10 cellular contexts compared by ENCODE assay signal in genomic region chr7:55538538-55538937, GRCh38. TPM values are rescaled to one million over a fixed set of nuclear protein-coding genes. Genes with fewer than 3 reads are reported as not detected.
DNase-seq lines count a peak whose midpoint lies in the region; ATAC-seq and TF ChIP-seq lines count a peak whose summit lies in the region.
"Had no signal": no experiment of that assay in that cellular context is flagged by ENCODE, and none has a peak within 500 bp of the region (broad histone marks: within the 10 kb centered on the region; RNA-seq: fewer than 3 reads in every experiment).

No MANE protein-coding gene starts in this region.

- H3K27me3 ChIP-seq in foreskin keratinocyte = no peaks in the 10 kb centered on the region
- H3K27me3 ChIP-seq in thyroid gland = no peaks in the 10 kb centered on the region

- ATAC-seq in Right ventricle myocardium superior (ENCODE audit: poor library complexity) = peak; percentile 13
- no peak for ATAC-seq in left ventricle myocardium superior
- peak; percentile 74 for ATAC-seq in foreskin keratinocyte
- ATAC-seq: left cardiac atrium had no signal

- no peak overlapping the region for H3K4me3 ChIP-seq in thyroid gland (replicated peaks in 1 of 3)
- H3K4me3 ChIP-seq: coronary artery had no signal

- H3K36me3 ChIP-seq in thyroid gland = no peaks in the 10 kb centered on the region

- 88 to 92% methylated on average over 3 of the region's 3 CpGs for WGBS in thyroid gland, 2 donors

- intact Hi-C loops in Right ventricle myocardium superior (cut with DNase I) = no loop called here
- intact Hi-C loops in left ventricle myocardium superior (cut with micrococcal nuclease) = no loop called here
- intact Hi-C loops in thyroid gland (cut with DNase I) = no loop called here

- peaks cover 21% of the 10 kb centered on the region for H3K4me1 ChIP-seq in foreskin keratinocyte
- H3K4me1 ChIP-seq in thyroid gland = peaks cover 0 to 19% of the 10 kb centered on the region in 2 donors

- TF ChIP-seq CTCF in foreskin keratinocyte (conservative IDR thresholded peaks at IDR 0.05) (no peak), thyroid gland (IDR thresholded peaks at IDR 0.05) (no peak)

- no peak for TF ChIP-seq POLR2A in thyroid gland (IDR thresholded peaks at IDR 0.05)

- DNase-seq in Right ventricle myocardium superior (no peak), left ventricle myocardium superior (no peak), T1000 (lab: John Stamatoyannopoulos, UW) (peak; percentile 22), foreskin keratinocyte (peak; percentile 91 to 97), thyroid gland (no peak), HT-29 (ENCODE audit: low spot score) (no peak), NCI-H774 (lab: John Stamatoyannopoulos, UW) (no peak)
- DNase-seq in stimulated activated CD8-positive, alpha-beta memory T cell treated with anti-CD3 and anti-CD28 coated beads, Interleukin-4, amount 100 ng/mL, for 48 hours = no peak
- DNase-seq: left cardiac atrium had no signal

- H3K27ac ChIP-seq in foreskin keratinocyte (peak overlapping the region; percentile 95), thyroid gland (no peak overlapping the region)

- H3K9me3 ChIP-seq in thyroid gland = no peaks in the 10 kb centered on the region

RNA-seq across cellular contexts. Expression of gene VOPP1, which starts 33.8 kb away (rescaled TPM):
- 21.8 TPM for total RNA-seq in Right ventricle myocardium superior
- 23.4 TPM for total RNA-seq in left ventricle myocardium superior
- total RNA-seq in foreskin keratinocyte = 88.1 and 94.1 TPM in 2 replicates
- polyA plus RNA-seq in foreskin keratinocyte = 53.3 and 64.8 TPM in 2 replicates
- total RNA-seq in thyroid gland = 10 to 100 TPM; 42.6 to 58.0 (median 46.2) TPM
- 126 and 133 TPM in 2 replicates for total RNA-seq in HT-29 (2014; rRNA removed; shearing (Covaris generic))

Comparison
In these comparisons a context has a peak if more than half of its experiments do, and no peak if none do; other contexts are left out.
1. DNase-seq: peak in T1000 (single experiment) and foreskin keratinocyte (2 of 2); none in Right ventricle myocardium superior (single experiment), left ventricle myocardium superior (single experiment), stimulated activated CD8-positive, alpha-beta memory T cell treated with anti-CD3 and anti-CD28 coated beads, Interleukin-4, amount 100 ng/mL, for 48 hours (single experiment), thyroid gland (0 of 2), HT-29 (single experiment) and NCI-H774 (single experiment).